ENCODE assay signal across 23 cellular contexts in genomic region chr2:142536964-142537363, GRCh38.
A peak's percentile ranks its signal among the peaks of the same experiment; 100 is the strongest.
DNase-seq lines count a peak whose midpoint lies in the region; ATAC-seq, FAIRE-seq and TF ChIP-seq lines count a peak whose summit lies in the region.
"Had no signal": no experiment of that assay in that cellular context is flagged by ENCODE, and none has a peak within 500 bp of the region (broad histone marks: within the 10 kb centered on the region; RNA-seq: fewer than 3 reads in every experiment).

No MANE protein-coding gene starts in this region.

- H3K4me3 ChIP-seq in A549, result no peak overlapping the region
- no peak overlapping the region for H3K4me3 ChIP-seq in skeletal muscle cell (ENCODE audit: low read depth, low read length)
- H3K4me3 ChIP-seq: BLaER1, GM12878, GM23248 had no signal

- H3K9me3 Mint-ChIP-seq in activated T-helper 17 cell treated with anti-CD3 and anti-CD28 coated beads, Interleukin-2, amount 50 U/mL, for 72 hours, result peaks cover 3% of the 10 kb centered on the region
- H3K9me3 Mint-ChIP-seq: CD8-positive, alpha-beta T cell had no signal

- no peaks in the 10 kb centered on the region for H3K9me3 ChIP-seq in A549
- H3K9me3 ChIP-seq: BLaER1, Caco-2 had no signal

- H3K36me3 Mint-ChIP-seq in activated T-helper 17 cell treated with anti-CD3 and anti-CD28 coated beads, Interleukin-2, amount 50 U/mL, for 72 hours (ENCODE audit: low read depth), result no peaks in the 10 kb centered on the region
- H3K36me3 Mint-ChIP-seq: CD4-positive, CD25-positive, alpha-beta regulatory T cell; CD8-positive, alpha-beta T cell had no signal

- no peak overlapping the region for H3K27ac ChIP-seq in A549
- H3K27ac ChIP-seq: BLaER1, C4-2B, GM23248 had no signal

- H3K27me3 Mint-ChIP-seq in activated T-helper 17 cell treated with anti-CD3 and anti-CD28 coated beads, Interleukin-2, amount 50 U/mL, for 72 hours, result no peaks in the 10 kb centered on the region
- H3K27me3 Mint-ChIP-seq: B cell; CD4-positive, CD25-positive, alpha-beta regulatory T cell had no signal

- no peak overlapping the region for H3K4me2 ChIP-seq in A549
- H3K4me2 ChIP-seq: BLaER1 had no signal

- no peak for TF ChIP-seq CTCF in A549 (IDR thresholded peaks at IDR 0.05)

- CTCF ChIA-PET in A549 (lab: Yijun Ruan, JAX), result no interaction called here

- H3K4me1 ChIP-seq in A549, result no peaks in the 10 kb centered on the region
- H3K4me1 ChIP-seq: BLaER1, Caco-2 had no signal

- TF ChIP-seq POLR2A in A549 (IDR thresholded peaks at IDR 0.05; ENCODE audit: low read length), result no peak

- WGBS in A549 (ENCODE audit: missing lambda C conversion rate), result 80% methylated on average over 6 of the region's 6 CpGs

- no peak for TF ChIP-seq RAD21 in A549 (conservative IDR thresholded peaks at IDR 0.05 in 1 of 2, IDR thresholded peaks at IDR 0.05 in 1 of 2)

- no peak overlapping the region for H3K27ac Mint-ChIP-seq in activated T-helper 17 cell treated with anti-CD3 and anti-CD28 coated beads, Interleukin-2, amount 50 U/mL, for 72 hours
- H3K27ac Mint-ChIP-seq: B cell; CD4-positive, CD25-positive, alpha-beta regulatory T cell; CD8-positive, alpha-beta T cell had no signal

- H3K4me1 Mint-ChIP-seq in activated T-helper 17 cell treated with anti-CD3 and anti-CD28 coated beads, Interleukin-2, amount 50 U/mL, for 72 hours, result no peaks in the 10 kb centered on the region
- H3K4me1 Mint-ChIP-seq: B cell; CD4-positive, CD25-positive, alpha-beta regulatory T cell had no signal

- no peak overlapping the region for H3K4me3 Mint-ChIP-seq in activated T-helper 17 cell treated with anti-CD3 and anti-CD28 coated beads, Interleukin-2, amount 50 U/mL, for 72 hours
- H3K4me3 Mint-ChIP-seq: B cell; CD4-positive, CD25-positive, alpha-beta regulatory T cell; CD8-positive, alpha-beta T cell had no signal

- no peak for ATAC-seq in A549
- ATAC-seq in activated T-helper 17 cell treated with anti-CD3 and anti-CD28 coated beads, Interleukin-2, amount 50 U/mL, for 72 hours (replicated peaks), result no peak
- ATAC-seq in HG02610 (IDR thresholded peaks at IDR 0.05; ENCODE audit: unreplicated experiment), result no peak
- ATAC-seq: CD8-positive, alpha-beta T cell; GM12878 had no signal

- FAIRE-seq in A549 (lab: Jason Lieb, UNC), result no peak
- FAIRE-seq: GM12878, GM19239, H1 had no signal

- DNase-seq in A549 (ENCODE audit: low read depth in 1 of 2, low spot score in 1 of 2) (no peak), ELR (ENCODE audit: low read depth) (peak; percentile 15), astrocyte of the hippocampus (ENCODE audit: low read depth, low spot score) (peak; percentile 5), skeletal muscle cell (ENCODE audit: low read depth) (peak; percentile 0), NCI-H2227 (lab: John Stamatoyannopoulos, UW; ENCODE audit: unreplicated experiment) (no peak)
- DNase-seq: 8988T; Caco-2; CD4-positive, CD25-positive, alpha-beta regulatory T cell; CD8-positive, alpha-beta T cell; DMS153; DND-41; GDM1; GM23248; H7; HCEC 1CT had no signal

- POLR2A ChIA-PET in A549 (lab: Yijun Ruan, JAX), result no interaction called here

- no peak for TF ChIP-seq EP300 in A549 (IDR thresholded peaks at IDR 0.05)

TF ChIP-seq in A549, 52 proteins besides CTCF, POLR2A, EP300 and RAD21:
- peak; percentile 1 for TF ChIP-seq MAFK (IDR thresholded peaks at IDR 0.05; ENCODE audit: partially characterized antibody)
- TF ChIP-seq BCL3 (IDR thresholded peaks at IDR 0.05), result no peak

Comparison
In these comparisons a context has a peak if more than half of its experiments do, and no peak if none do; other contexts are left out.
1. DNase-seq: peak in ELR (single experiment), astrocyte of the hippocampus (single experiment) and skeletal muscle cell (single experiment); none in A549 (0 of 2) and NCI-H2227 (single experiment).